In genomic region chr16:4481965-4482364, GRCh38 we compare ENCODE assay signal across 16 cellular contexts. TPM values are rescaled to one million over a fixed set of nuclear protein-coding genes. Genes with fewer than 3 reads are reported as not detected.
DNase-seq lines count a peak whose midpoint lies in the region; ATAC-seq lines count a peak whose summit lies in the region.
"Had no signal": no experiment of that assay in that cellular context is flagged by ENCODE, and none has a peak within 500 bp of the region (broad histone marks: within the 10 kb centered on the region; RNA-seq: fewer than 3 reads in every experiment).

No MANE protein-coding gene starts in this region.

- peaks cover 72% of the 10 kb centered on the region for H3K4me1 ChIP-seq in CD4-positive, alpha-beta memory T cell (ENCODE audit: insufficient read depth, low read length)
- H3K4me1 ChIP-seq: SJCRH30 had no signal

- H3K27me3 Mint-ChIP-seq in activated CD4-positive, alpha-beta T cell treated with anti-CD3 and anti-CD28 coated beads, Interleukin-2, amount 10 ng/mL, durations not matched to agents 7 days and 5 days, result no peaks in the 10 kb centered on the region
- H3K27me3 Mint-ChIP-seq in CD4-positive, alpha-beta memory T cell, result no peaks in the 10 kb centered on the region
- H3K27me3 Mint-ChIP-seq in activated naive CD8-positive, alpha-beta T cell treated with anti-CD3 and anti-CD28 coated beads for 36 hours, result no peaks in the 10 kb centered on the region
- H3K27me3 Mint-ChIP-seq in natural killer cell treated with Interleukin-12 subunit alpha and Interleukin-12 subunit beta and Interleukin-15 and Interleukin-18, amount 100 ng/mL, for 72 hours, result no peaks in the 10 kb centered on the region
- H3K27me3 Mint-ChIP-seq: progenitor cell of endocrine pancreas; stimulated activated naive B cell treated with anti-CD40 and anti-IgM and Interleukin-4, amounts not matched to agents 10 μg/mL and 1 μg/mL and 100 μg/mL, for 72 hours had no signal

- POLR2A ChIA-PET in activated CD4-positive, alpha-beta T cell treated with anti-CD3 and anti-CD28 coated beads, Interleukin-2, amount 10 ng/mL, durations not matched to agents 7 days and 5 days (lab: Charles Lee), result no interaction called here
- POLR2A ChIA-PET in CD4-positive, alpha-beta memory T cell (lab: Charles Lee; ENCODE audit: partially characterized antibody), result interaction anchor here (1.9 to 2.4 kb wide), 2 partner anchors 10 to 23 kb away, joined by 4 to 14 read pairs; no protein-coding TSS in a partner anchor

- H3K4me3 ChIP-seq in CD4-positive, alpha-beta memory T cell (ENCODE audit: low read length in 2 of 2), result no peak overlapping the region
- H3K4me3 ChIP-seq: SJCRH30, upper lobe of right lung had no signal

- CTCF ChIA-PET in activated CD4-positive, alpha-beta T cell treated with anti-CD3 and anti-CD28 coated beads, Interleukin-2, amount 10 ng/mL, durations not matched to agents 7 days and 5 days (lab: Charles Lee), result interaction anchor here (1.1 to 1.5 kb wide), 2 partner anchors 26 to 142 kb away, joined by 3 read pairs; partner anchors contain the start of gene MGRN1
- CTCF ChIA-PET in CD4-positive, alpha-beta memory T cell (lab: Charles Lee; ENCODE audit: partially characterized antibody), result interaction anchor here (1.0 to 21.5 kb wide), 2 partner anchors 22 to 68 kb away, joined by 4 to 343 read pairs; no protein-coding TSS in a partner anchor

- ATAC-seq in natural killer cell treated with Interleukin-12 subunit alpha and Interleukin-12 subunit beta and Interleukin-15 and Interleukin-18, amount 100 ng/mL, for 72 hours, result no peak
- ATAC-seq in GM19328 (IDR thresholded peaks at IDR 0.05; ENCODE audit: unreplicated experiment) (no peak), HG02678 (IDR thresholded peaks at IDR 0.05; ENCODE audit: unreplicated experiment) (no peak)
- ATAC-seq: stimulated activated naive B cell treated with anti-CD40 and anti-IgM and Interleukin-4, amounts not matched to agents 10 μg/mL and 1 μg/mL and 100 μg/mL, for 72 hours; upper lobe of right lung had no signal

- H3K9me3 Mint-ChIP-seq in activated CD4-positive, alpha-beta T cell treated with anti-CD3 and anti-CD28 coated beads, Interleukin-2, amount 10 ng/mL, durations not matched to agents 7 days and 5 days, result no peaks in the 10 kb centered on the region
- no peaks in the 10 kb centered on the region for H3K9me3 Mint-ChIP-seq in CD4-positive, alpha-beta memory T cell
- H3K9me3 Mint-ChIP-seq in activated naive CD8-positive, alpha-beta T cell treated with anti-CD3 and anti-CD28 coated beads for 36 hours, result no peaks in the 10 kb centered on the region
- no peaks in the 10 kb centered on the region for H3K9me3 Mint-ChIP-seq in natural killer cell treated with Interleukin-12 subunit alpha and Interleukin-12 subunit beta and Interleukin-15 and Interleukin-18, amount 100 ng/mL, for 72 hours
- H3K9me3 Mint-ChIP-seq: stimulated activated naive B cell treated with anti-CD40 and anti-IgM and Interleukin-4, amounts not matched to agents 10 μg/mL and 1 μg/mL and 100 μg/mL, for 72 hours had no signal

- H3K27ac Mint-ChIP-seq in activated CD4-positive, alpha-beta T cell treated with anti-CD3 and anti-CD28 coated beads, Interleukin-2, amount 10 ng/mL, durations not matched to agents 7 days and 5 days, result peak overlapping the region; percentile 65
- peak overlapping the region; percentile 49 to 87 (median 86) for H3K27ac Mint-ChIP-seq in CD4-positive, alpha-beta memory T cell
- peak overlapping the region; percentile 65 for H3K27ac Mint-ChIP-seq in activated naive CD8-positive, alpha-beta T cell treated with anti-CD3 and anti-CD28 coated beads for 36 hours
- H3K27ac Mint-ChIP-seq in natural killer cell treated with Interleukin-12 subunit alpha and Interleukin-12 subunit beta and Interleukin-15 and Interleukin-18, amount 100 ng/mL, for 72 hours, result peak overlapping the region; percentile 74 to 79
- H3K27ac Mint-ChIP-seq: progenitor cell of endocrine pancreas had no signal

- H3K36me3 ChIP-seq in CD4-positive, alpha-beta memory T cell (ENCODE audit: insufficient read depth, low read length), result peaks cover 20% of the 10 kb centered on the region
- H3K36me3 ChIP-seq: SJCRH30 had no signal

- intact Hi-C loops in CD4-positive, alpha-beta memory T cell (cut with micrococcal nuclease), result no loop called here

- peak overlapping the region; percentile 22 for H3K27ac ChIP-seq in CD4-positive, alpha-beta memory T cell (ENCODE audit: low read depth, low read length)
- H3K27ac ChIP-seq: SJCRH30 had no signal

- H3K4me3 Mint-ChIP-seq in activated CD4-positive, alpha-beta T cell treated with anti-CD3 and anti-CD28 coated beads, Interleukin-2, amount 10 ng/mL, durations not matched to agents 7 days and 5 days, result no peak overlapping the region
- H3K4me3 Mint-ChIP-seq in CD4-positive, alpha-beta memory T cell, result peak overlapping the region in 5 of 8 donors; percentile 23 to 80 (median 70)
- H3K4me3 Mint-ChIP-seq in activated naive CD8-positive, alpha-beta T cell treated with anti-CD3 and anti-CD28 coated beads for 36 hours, result no peak overlapping the region
- H3K4me3 Mint-ChIP-seq in natural killer cell treated with Interleukin-12 subunit alpha and Interleukin-12 subunit beta and Interleukin-15 and Interleukin-18, amount 100 ng/mL, for 72 hours, result peak overlapping the region; percentile 21
- H3K4me3 Mint-ChIP-seq: stimulated activated naive B cell treated with anti-CD40 and anti-IgM and Interleukin-4, amounts not matched to agents 10 μg/mL and 1 μg/mL and 100 μg/mL, for 72 hours had no signal

- no peak for DNase-seq in activated CD4-positive, alpha-beta T cell treated with anti-CD3 and anti-CD28 coated beads, Interleukin-2, amount 10 ng/mL, durations not matched to agents 7 days and 5 days
- DNase-seq in activated CD4-positive, alpha-beta T cell treated with anti-CD3 and anti-CD28 coated beads for 48 hours, result no peak
- DNase-seq in CD4-positive, alpha-beta memory T cell, result no peak
- no peak for DNase-seq in activated naive CD8-positive, alpha-beta T cell treated with anti-CD3 and anti-CD28 coated beads for 36 hours
- no peak for DNase-seq in natural killer cell treated with Interleukin-12 subunit alpha and Interleukin-12 subunit beta and Interleukin-15 and Interleukin-18, amount 100 ng/mL, for 72 hours (ENCODE audit: low spot score)
- no peak for DNase-seq in SW480 (ENCODE audit: low spot score)
- DNase-seq: ACHN; central memory CD4-positive, alpha-beta T cell; COR-L47; NCI-H2081 treated with DMSO at 0.1 percent for 48 hours; SJCRH30; stimulated activated naive B cell treated with anti-CD40 and anti-IgM and Interleukin-4, amounts not matched to agents 10 μg/mL and 1 μg/mL and 100 μg/mL, for 72 hours; upper lobe of right lung had no signal

- H3K4me1 Mint-ChIP-seq in activated CD4-positive, alpha-beta T cell treated with anti-CD3 and anti-CD28 coated beads, Interleukin-2, amount 10 ng/mL, durations not matched to agents 7 days and 5 days, result peaks cover 57% of the 10 kb centered on the region
- H3K4me1 Mint-ChIP-seq in CD4-positive, alpha-beta memory T cell, result peaks cover 39 to 62% (median 54%) of the 10 kb centered on the region in 4 donors
- H3K4me1 Mint-ChIP-seq in activated naive CD8-positive, alpha-beta T cell treated with anti-CD3 and anti-CD28 coated beads for 36 hours, result peaks cover 50% of the 10 kb centered on the region
- peaks cover 39 to 45% of the 10 kb centered on the region in 2 donors for H3K4me1 Mint-ChIP-seq in natural killer cell treated with Interleukin-12 subunit alpha and Interleukin-12 subunit beta and Interleukin-15 and Interleukin-18, amount 100 ng/mL, for 72 hours (ENCODE audit: low read depth in 2 of 2)

- no peaks in the 10 kb centered on the region for H3K27me3 ChIP-seq in CD4-positive, alpha-beta memory T cell (ENCODE audit: insufficient read depth, low read length)
- H3K27me3 ChIP-seq: SJCRH30, upper lobe of right lung had no signal

- H3K36me3 Mint-ChIP-seq in activated CD4-positive, alpha-beta T cell treated with anti-CD3 and anti-CD28 coated beads, Interleukin-2, amount 10 ng/mL, durations not matched to agents 7 days and 5 days (ENCODE audit: low read depth), result peaks cover 51% of the 10 kb centered on the region
- H3K36me3 Mint-ChIP-seq in CD4-positive, alpha-beta memory T cell, result peaks cover 32 to 47% of the 10 kb centered on the region in 2 donors
- H3K36me3 Mint-ChIP-seq in activated naive CD8-positive, alpha-beta T cell treated with anti-CD3 and anti-CD28 coated beads for 36 hours, result peaks cover 28% of the 10 kb centered on the region
- peaks cover 16% of the 10 kb centered on the region for H3K36me3 Mint-ChIP-seq in natural killer cell treated with Interleukin-12 subunit alpha and Interleukin-12 subunit beta and Interleukin-15 and Interleukin-18, amount 100 ng/mL, for 72 hours

- H3K9me3 ChIP-seq in CD4-positive, alpha-beta memory T cell (ENCODE audit: control insufficient read depth in 1 of 2, low read length in 2 of 2), result no peaks in the 10 kb centered on the region
- H3K9me3 ChIP-seq: SJCRH30, upper lobe of right lung had no signal

RNA-seq across cellular contexts. Expression of gene HMOX2, which starts 5.8 kb away (rescaled TPM):
- total RNA-seq in activated CD4-positive, alpha-beta T cell treated with anti-CD3 and anti-CD28 coated beads, Interleukin-2, amount 10 ng/mL, durations not matched to agents 7 days and 5 days, result 100 to 1,000 TPM in 1 of 2 experiments, 10 to 100 TPM in 1; 86.3 to 107 TPM
- total RNA-seq in CD4-positive, alpha-beta memory T cell, result 10 to 100 TPM; 64.1 to 72.4 TPM
- polyA plus RNA-seq in CD4-positive, alpha-beta memory T cell, result 100 to 1,000 TPM; 164 to 206 TPM
- 10 to 100 TPM; 84.4 to 88.4 TPM for total RNA-seq in activated naive CD8-positive, alpha-beta T cell treated with anti-CD3 and anti-CD28 coated beads for 36 hours
- 100 to 1,000 TPM in 1 of 2 donors, 10 to 100 TPM in 1; 99.5 to 102 TPM for total RNA-seq in natural killer cell treated with Interleukin-12 subunit alpha and Interleukin-12 subunit beta and Interleukin-15 and Interleukin-18, amount 100 ng/mL, for 72 hours

RNA-seq across cellular contexts. Expression of gene NMRAL1, which starts 7.5 kb away (rescaled TPM):
- 10 to 100 TPM; 34.0 to 35.9 TPM for total RNA-seq in activated CD4-positive, alpha-beta T cell treated with anti-CD3 and anti-CD28 coated beads, Interleukin-2, amount 10 ng/mL, durations not matched to agents 7 days and 5 days
- total RNA-seq in CD4-positive, alpha-beta memory T cell, result 10 to 100 TPM; 61.6 to 61.8 TPM
- polyA plus RNA-seq in CD4-positive, alpha-beta memory T cell, result 10 to 100 TPM; 55.1 to 65.7 TPM
- 10 to 100 TPM; 62.5 to 64.4 TPM for total RNA-seq in activated naive CD8-positive, alpha-beta T cell treated with anti-CD3 and anti-CD28 coated beads for 36 hours
- total RNA-seq in natural killer cell treated with Interleukin-12 subunit alpha and Interleukin-12 subunit beta and Interleukin-15 and Interleukin-18, amount 100 ng/mL, for 72 hours, result 10 to 100 TPM; 40.7 to 80.9 TPM

RNA-seq across cellular contexts. Expression of gene DNAJA3, which starts 56.3 kb away (rescaled TPM):
- 10 to 100 TPM; 51.6 to 55.0 TPM for total RNA-seq in activated CD4-positive, alpha-beta T cell treated with anti-CD3 and anti-CD28 coated beads, Interleukin-2, amount 10 ng/mL, durations not matched to agents 7 days and 5 days
- 10 to 100 TPM; 67.5 to 71.1 TPM for total RNA-seq in CD4-positive, alpha-beta memory T cell
- 10 to 100 TPM; 52.4 to 55.5 TPM for polyA plus RNA-seq in CD4-positive, alpha-beta memory T cell
- total RNA-seq in activated naive CD8-positive, alpha-beta T cell treated with anti-CD3 and anti-CD28 coated beads for 36 hours, result 100 to 1,000 TPM; 103 to 107 TPM
- total RNA-seq in natural killer cell treated with Interleukin-12 subunit alpha and Interleukin-12 subunit beta and Interleukin-15 and Interleukin-18, amount 100 ng/mL, for 72 hours, result 10 to 100 TPM; 55.0 to 99.8 TPM

RNA-seq across cellular contexts. Expression of gene CDIP1, which starts 56.6 kb away (rescaled TPM):
- 10 to 100 TPM; 44.2 to 45.2 TPM for total RNA-seq in activated CD4-positive, alpha-beta T cell treated with anti-CD3 and anti-CD28 coated beads, Interleukin-2, amount 10 ng/mL, durations not matched to agents 7 days and 5 days
- total RNA-seq in CD4-positive, alpha-beta memory T cell, result 10 to 100 TPM; 19.0 to 21.1 TPM
- 10 to 100 TPM; 10.2 to 15.7 TPM for polyA plus RNA-seq in CD4-positive, alpha-beta memory T cell
- total RNA-seq in activated naive CD8-positive, alpha-beta T cell treated with anti-CD3 and anti-CD28 coated beads for 36 hours, result 10 to 100 TPM; 33.0 to 33.3 TPM
- total RNA-seq in natural killer cell treated with Interleukin-12 subunit alpha and Interleukin-12 subunit beta and Interleukin-15 and Interleukin-18, amount 100 ng/mL, for 72 hours, result 10 to 100 TPM; 24.5 to 28.2 TPM

Comparison
In these comparisons a context has a peak if more than half of its experiments do, and no peak if none do; other contexts are left out.
1. H3K4me3 Mint-ChIP-seq: peak in CD4-positive, alpha-beta memory T cell (5 of 8) and natural killer cell treated with Interleukin-12 subunit alpha and Interleukin-12 subunit beta and Interleukin-15 and Interleukin-18, amount 100 ng/mL, for 72 hours (single experiment); none in activated CD4-positive, alpha-beta T cell treated with anti-CD3 and anti-CD28 coated beads, Interleukin-2, amount 10 ng/mL, durations not matched to agents 7 days and 5 days (single experiment) and activated naive CD8-positive, alpha-beta T cell treated with anti-CD3 and anti-CD28 coated beads for 36 hours (single experiment).
2. Peak in every context shown above with its lines, with median percentiles within 50 percentile points of each other: H3K27ac Mint-ChIP-seq.